Comparison of ENCODE assay signal across 8 cellular contexts in genomic region chr5:79555418-79555817, GRCh38.
"Had no signal": no experiment of that assay in that cellular context is flagged by ENCODE, and none has a peak within 500 bp of the region (broad histone marks: within the 10 kb centered on the region; RNA-seq: fewer than 3 reads in every experiment).

No MANE protein-coding gene starts in this region.

- H3K9ac ChIP-seq: parathyroid adenoma had no signal

- H3K36me3 ChIP-seq: neutrophil, tibial nerve, uterus had no signal

- H3K9me3 ChIP-seq: neutrophil, tibial nerve, uterus had no signal

- H3K4me1 ChIP-seq: parathyroid adenoma, uterus had no signal

- H3K79me2 ChIP-seq: parathyroid adenoma had no signal

- H3K27ac ChIP-seq: neutrophil, parathyroid adenoma, tibial nerve, uterus, VCaP had no signal

- DNase-seq: cortex of kidney had no signal

- H3K4me3 ChIP-seq: tibial nerve, uterus had no signal

- ATAC-seq: activated T-cell treated with anti-CD3 and anti-CD28 coated beads, Interleukin-2, amount 50 U/mL, for 72 hours; stimulated activated naive CD8-positive, alpha-beta T cell treated with anti-CD3 and anti-CD28 coated beads, Interleukin-15, Interleukin-2, amounts not matched to agents 100 U/mL and 50 U/mL, for 24 hours had no signal

- H3K27me3 ChIP-seq: tibial nerve, uterus had no signal
